In the genomic region with DNA sequence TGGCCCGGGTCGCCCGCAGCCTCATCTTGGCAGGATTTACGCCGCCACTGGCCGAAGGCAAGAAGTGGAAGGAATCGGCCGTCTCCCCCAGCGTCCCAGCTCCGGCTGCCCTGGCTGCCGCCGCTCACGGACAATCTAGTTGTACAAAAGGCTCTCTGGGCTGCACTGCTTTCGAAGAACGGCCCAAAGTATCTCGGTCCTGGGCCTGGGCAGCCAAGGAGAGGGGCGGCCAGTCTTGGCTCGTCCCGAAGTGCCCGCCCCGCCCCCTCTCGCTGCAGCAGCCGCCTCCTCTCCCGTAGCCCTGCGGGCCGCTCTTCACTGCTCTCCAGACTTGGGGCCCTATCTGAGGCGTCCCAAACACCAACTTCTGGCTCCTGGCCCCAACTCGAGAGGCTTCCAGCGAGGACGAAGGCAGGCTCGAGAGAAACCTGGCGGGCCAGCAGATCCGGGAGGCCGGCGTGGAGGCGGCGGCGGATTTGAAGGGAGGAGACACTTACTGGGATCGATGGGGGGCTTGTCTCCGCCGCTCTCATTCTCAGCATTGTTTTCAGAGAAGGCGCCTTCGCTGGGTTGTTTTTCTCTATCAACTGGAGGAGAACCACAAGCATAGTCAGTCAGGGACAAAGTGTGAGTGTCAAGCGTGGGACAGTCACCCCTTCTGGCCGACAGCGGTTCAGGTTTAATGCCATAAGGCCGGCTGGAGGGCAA, we compare ENCODE assay signal across 1 cellular context.
TF ChIP-seq lines count a peak whose summit lies in the region.

No MANE protein-coding gene starts in this region.

TF ChIP-seq in IMR-90, 13 proteins besides CTCF, POLR2A, EP300 and RAD21:
- TF ChIP-seq MXI1 (IDR thresholded peaks at IDR 0.05; ENCODE audit: borderline replicate concordance, low read depth, low read length) = no peak
- TF ChIP-seq CHD1 (IDR thresholded peaks at IDR 0.05; ENCODE audit: low read depth, low read length) = no peak
- TF ChIP-seq MAZ (IDR thresholded peaks at IDR 0.05; ENCODE audit: borderline replicate concordance, low read depth, low read length) = no peak
- TF ChIP-seq, protein P1, sequence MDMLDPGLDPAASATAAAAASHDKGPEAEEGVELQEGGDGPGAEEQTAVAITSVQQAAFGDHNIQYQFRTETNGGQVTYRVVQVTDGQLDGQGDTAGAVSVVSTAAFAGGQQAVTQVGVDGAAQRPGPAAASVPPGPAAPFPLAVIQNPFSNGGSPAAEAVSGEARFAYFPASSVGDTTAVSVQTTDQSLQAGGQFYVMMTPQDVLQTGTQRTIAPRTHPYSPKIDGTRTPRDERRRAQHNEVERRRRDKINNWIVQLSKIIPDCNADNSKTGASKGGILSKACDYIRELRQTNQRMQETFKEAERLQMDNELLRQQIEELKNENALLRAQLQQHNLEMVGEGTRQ (IDR thresholded peaks at IDR 0.05; ENCODE audit: low read depth, low read length) = no peak
- no peak for TF ChIP-seq MAFK (IDR thresholded peaks at IDR 0.05; ENCODE audit: low read depth, low read length)
- TF ChIP-seq NFE2L2 (IDR thresholded peaks at IDR 0.05; ENCODE audit: low read depth, low read length) = no peak
- no peak for TF ChIP-seq BHLHE40 (IDR thresholded peaks at IDR 0.05; ENCODE audit: low read depth, low read length)
